8 cellular contexts compared by ENCODE assay signal in genomic region chr15:82262422-82263026, GRCh38. TPM values are rescaled to one million over a fixed set of nuclear protein-coding genes. Genes with fewer than 3 reads are reported as not detected.
A peak's percentile ranks its signal among the peaks of the same experiment; 100 is the strongest.
DNase-seq lines count a peak whose midpoint lies in the region; ATAC-seq and TF ChIP-seq lines count a peak whose summit lies in the region.

TSS of gene EFL1 (minus strand) at chr15:82262734. CDS start at chr15:82261778, 956 bp downstream.
TSS of gene SAXO2 (plus strand) at chr15:82262818. CDS start at chr15:82262880, 62 bp downstream.

- DNase-seq in COR-L47 (lab: John Stamatoyannopoulos, UW), result peak; percentile 84
- peak; percentile 94 for DNase-seq in HT-29 (ENCODE audit: low spot score)
- peak; percentile 86 for DNase-seq in NOMO-1 treated with DMSO at 0.1 percent for 48 hours (lab: John Stamatoyannopoulos, UW; ENCODE audit: unreplicated experiment)
- peak; percentile 88 for DNase-seq in activated CD8-positive, alpha-beta memory T cell treated with anti-CD3 and anti-CD28 coated beads, Interleukin-2, amount 50 U/mL, for 24 hours (ENCODE audit: extremely low read depth)
- peak; percentile 87 for DNase-seq in endothelial cell (ENCODE audit: low spot score)
- peak; percentile 73 to 86 for DNase-seq in mesothelial cell of epicardium (ENCODE audit: low spot score in 2 of 2, unreplicated experiment in 2 of 2)
- peak; percentile 89 to 92 for DNase-seq in stimulated activated CD8-positive, alpha-beta memory T cell treated with anti-CD3 and anti-CD28 coated beads, Interleukin-15, amount 100 ng/mL, for 48 hours (ENCODE audit: low read depth in 2 of 2)

- ATAC-seq in GM21360 (IDR thresholded peaks at IDR 0.05; ENCODE audit: unreplicated experiment), result peak; percentile 94

- H3K27me3 Mint-ChIP-seq in endothelial cell (ENCODE audit: unreplicated experiment), result peaks cover 1% of the 10 kb centered on the region
- H3K27me3 Mint-ChIP-seq in mesothelial cell of epicardium (ENCODE audit: low read depth), result no peaks in the 10 kb centered on the region

- H3K4me3 Mint-ChIP-seq in endothelial cell (ENCODE audit: unreplicated experiment), result peak within 1 kb of the TSS; percentile 95
- H3K4me3 Mint-ChIP-seq in mesothelial cell of epicardium, result peak within 1 kb of the TSS; percentile 91

- TF ChIP-seq CTCF in endothelial cell (IDR thresholded peaks at IDR 0.05; ENCODE audit: unreplicated experiment), result no peak
- no peak for TF ChIP-seq CTCF in mesothelial cell of epicardium (IDR thresholded peaks at IDR 0.05; ENCODE audit: unreplicated experiment)

- H3K9me3 Mint-ChIP-seq in endothelial cell (ENCODE audit: unreplicated experiment), result no peaks in the 10 kb centered on the region
- H3K9me3 Mint-ChIP-seq in mesothelial cell of epicardium, result no peaks in the 10 kb centered on the region

- H3K4me1 Mint-ChIP-seq in endothelial cell (ENCODE audit: unreplicated experiment) (peaks cover 19% of the 10 kb centered on the region), mesothelial cell of epicardium (peaks cover 24% of the 10 kb centered on the region)

- H3K36me3 Mint-ChIP-seq in endothelial cell (ENCODE audit: low read depth, unreplicated experiment) (no peaks in the 10 kb centered on the region), mesothelial cell of epicardium (peaks cover 8% of the 10 kb centered on the region)

- peak within 1 kb of the TSS; percentile 92 for H3K27ac Mint-ChIP-seq in endothelial cell (ENCODE audit: unreplicated experiment)
- peak within 1 kb of the TSS; percentile 70 for H3K27ac Mint-ChIP-seq in mesothelial cell of epicardium

RNA-seq across cellular contexts. Expression of gene EFL1, which starts in this region (rescaled TPM):
- 15.1 and 15.5 TPM in 2 replicates for total RNA-seq in HT-29 (2014; rRNA removed; shearing (Covaris generic))
- total RNA-seq in endothelial cell (ENCODE audit: unreplicated experiment), result 19.3 TPM
- 18.9 to 24.5 TPM (median 23.0 TPM) in 3 replicates for total RNA-seq in mesothelial cell of epicardium

RNA-seq across cellular contexts. Expression of gene SAXO2, which starts in this region (rescaled TPM):
- 1.2 and 1.9 TPM in 2 replicates for total RNA-seq in HT-29 (2014; rRNA removed; shearing (Covaris generic))
- total RNA-seq in endothelial cell (ENCODE audit: unreplicated experiment) (2.0 TPM), mesothelial cell of epicardium (3.3 to 4.3 TPM (median 4.0 TPM) in 3 replicates)

Comparison
In these comparisons a context has a peak if more than half of its experiments do, and no peak if none do; other contexts are left out.
1. Peak in every context shown above with its lines: DNase-seq and ATAC-seq.